ENCODE assay signal across 10 cellular contexts in the genomic region with DNA sequence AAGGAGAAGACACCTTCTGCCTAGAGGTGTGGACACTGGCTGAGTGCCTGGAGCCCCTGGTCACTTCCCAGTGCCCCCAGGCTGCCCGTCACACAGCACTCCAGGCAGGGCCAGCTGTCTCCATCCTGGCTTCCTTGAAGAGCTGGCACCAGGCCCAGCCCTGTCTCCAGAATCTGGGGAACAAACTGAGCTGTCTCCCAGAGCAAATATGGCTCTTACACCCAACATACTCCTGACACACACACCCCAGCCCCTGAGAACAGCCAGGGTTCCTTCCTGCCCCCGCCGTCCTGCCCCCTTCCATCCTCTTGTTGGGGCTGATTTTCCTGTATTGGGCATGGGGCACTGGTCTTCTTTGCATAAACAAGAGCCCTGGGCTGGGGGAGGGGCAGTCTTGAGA. TPM values are rescaled to one million over a fixed set of nuclear protein-coding genes. Genes with fewer than 3 reads are reported as not detected.
DNase-seq lines count a peak whose midpoint lies in the region; ATAC-seq, FAIRE-seq and TF ChIP-seq lines count a peak whose summit lies in the region.
"Had no signal": no experiment of that assay in that cellular context is flagged by ENCODE, and none has a peak within 500 bp of the region (broad histone marks: within the 10 kb centered on the region; RNA-seq: fewer than 3 reads in every experiment).

No MANE protein-coding gene starts in this region.

- intact Hi-C loops in Caco-2 (cut with micrococcal nuclease; ENCODE audit: unreplicated experiment), result no loop called here

- H3F3A ChIP-seq in MM.1S (ENCODE audit: insufficient read depth, low read length), result peaks cover 63% of the 10 kb centered on the region
- H3F3A ChIP-seq in neural progenitor cell (ENCODE audit: low read depth), result peaks cover 30% of the 10 kb centered on the region

- H3K79me2 ChIP-seq in MM.1S (ENCODE audit: low read length) (peaks cover 93% of the 10 kb centered on the region), neural progenitor cell (ENCODE audit: low read depth) (peaks cover 99% of the 10 kb centered on the region)

- H3K27me3 Mint-ChIP-seq in Caco-2 (ENCODE audit: insufficient read depth, unreplicated experiment), result no peaks in the 10 kb centered on the region
- H3K27me3 Mint-ChIP-seq in effector memory CD8-positive, alpha-beta T cell, result no peaks in the 10 kb centered on the region
- peaks cover 6% of the 10 kb centered on the region for H3K27me3 Mint-ChIP-seq in neural progenitor cell (ENCODE audit: insufficient read depth, low read depth)

- H3K4me1 ChIP-seq in Caco-2 (peaks cover 69% of the 10 kb centered on the region), MM.1S (ENCODE audit: low read length) (peaks cover 76% of the 10 kb centered on the region), neural progenitor cell (peaks cover 54% of the 10 kb centered on the region)

- no peaks in the 10 kb centered on the region for H3K27me3 ChIP-seq in Caco-2 (replicated peaks; ENCODE audit: control insufficient read depth, insufficient read depth, low read length)
- H3K27me3 ChIP-seq in MM.1S (replicated peaks; ENCODE audit: insufficient read depth, low read length), result no peaks in the 10 kb centered on the region
- no peaks in the 10 kb centered on the region for H3K27me3 ChIP-seq in neural progenitor cell

- no peak for TF ChIP-seq CTCF in Caco-2 (IDR thresholded peaks at IDR 0.05; ENCODE audit: insufficient read depth in 1 of 2, low read depth in 1 of 2, low read length in 1 of 2, severe bottlenecking in 1 of 2, unreplicated experiment in 1 of 2)
- TF ChIP-seq CTCF in MM.1S (IDR thresholded peaks at IDR 0.05; ENCODE audit: low read length), result no peak
- no peak for TF ChIP-seq CTCF in neural progenitor cell (IDR thresholded peaks at IDR 0.05)

- H3K4me1 Mint-ChIP-seq in Caco-2 (ENCODE audit: low read depth, unreplicated experiment) (peaks cover 43% of the 10 kb centered on the region), neural progenitor cell (peaks cover 33% of the 10 kb centered on the region)
- H3K4me1 Mint-ChIP-seq in effector memory CD8-positive, alpha-beta T cell (ENCODE audit: low read depth in 2 of 2), result peaks cover 75 to 78% of the 10 kb centered on the region in 2 donors

- H3K36me3 Mint-ChIP-seq in Caco-2 (ENCODE audit: insufficient read depth, unreplicated experiment) (peaks cover 43% of the 10 kb centered on the region), neural progenitor cell (peaks cover 9% of the 10 kb centered on the region)
- peaks cover 61% of the 10 kb centered on the region for H3K36me3 Mint-ChIP-seq in effector memory CD8-positive, alpha-beta T cell (ENCODE audit: insufficient read depth)

- H3K4me3 Mint-ChIP-seq in Caco-2 (ENCODE audit: unreplicated experiment) (no peak overlapping the region), neural progenitor cell (no peak overlapping the region)
- peak overlapping the region; percentile 98 to 99 for H3K4me3 Mint-ChIP-seq in effector memory CD8-positive, alpha-beta T cell

- H3K27ac Mint-ChIP-seq in Caco-2 (ENCODE audit: unreplicated experiment) (peak overlapping the region; percentile 94), neural progenitor cell (peak overlapping the region; percentile 42)
- H3K27ac Mint-ChIP-seq in effector memory CD8-positive, alpha-beta T cell, result peak overlapping the region; percentile 93

- CTCF ChIA-PET in Caco-2 (lab: Charles Lee), result interaction anchor here (1.1 to 5.0 kb wide), 2 partner anchors 9 to 34 kb away, joined by 3 to 102 read pairs; a partner anchor contains a TSS

- POLR2A ChIA-PET in Caco-2 (lab: Charles Lee), result interaction anchor here (0.6 kb wide), 2 partner anchors 19 to 205 kb away, joined by 5 to 8 read pairs; a partner anchor contains a TSS

- peaks cover 4% of the 10 kb centered on the region for H3K36me3 ChIP-seq in Caco-2 (ENCODE audit: control insufficient read depth, insufficient read depth, low read length)
- no peaks in the 10 kb centered on the region for H3K36me3 ChIP-seq in MM.1S (replicated peaks; ENCODE audit: insufficient read depth, low read length)
- H3K36me3 ChIP-seq in neural progenitor cell, result no peaks in the 10 kb centered on the region

- H4K20me1 ChIP-seq in MM.1S (ENCODE audit: insufficient read depth, low read length) (peaks cover 30% of the 10 kb centered on the region), neural progenitor cell (ENCODE audit: low read depth) (peaks cover 64% of the 10 kb centered on the region)

- peak overlapping the region; percentile 87; the same call in 1 of the 2 replicates for H3K27ac ChIP-seq in MM.1S (ENCODE audit: low read length)
- no peak overlapping the region for H3K27ac ChIP-seq in neural progenitor cell

- H3K9me3 ChIP-seq in Caco-2 (no peaks in the 10 kb centered on the region), MM.1S (replicated peaks; ENCODE audit: insufficient read depth, low read length) (no peaks in the 10 kb centered on the region), neural progenitor cell (ENCODE audit: low read depth) (no peaks in the 10 kb centered on the region)

- H3K9ac ChIP-seq in MM.1S (ENCODE audit: low read length) (no peak overlapping the region), neural progenitor cell (no peak overlapping the region)

- no peak for FAIRE-seq in RCC 7860 (lab: Jason Lieb, UNC)

- no peak for ATAC-seq in effector memory CD8-positive, alpha-beta T cell (replicated peaks)
- no peak for ATAC-seq in GM18867 (IDR thresholded peaks at IDR 0.05; ENCODE audit: unreplicated experiment)

- H2AFZ ChIP-seq in MM.1S (ENCODE audit: low read length) (no peak overlapping the region), neural progenitor cell (replicated peaks) (no peak overlapping the region)

- no peaks in the 10 kb centered on the region for H3K9me2 ChIP-seq in MM.1S (replicated peaks; ENCODE audit: insufficient read depth, low read length)

- H3K4me2 ChIP-seq in MM.1S (ENCODE audit: low read depth, low read length) (peak overlapping the region; percentile 94), neural progenitor cell (no peak overlapping the region)

- no peak for DNase-seq in Caco-2
- DNase-seq in MM.1S, result no peak
- DNase-seq in effector memory CD8-positive, alpha-beta T cell, result no peak
- DNase-seq in neural progenitor cell (ENCODE audit: low spot score), result no peak
- DNase-seq in ureter (ENCODE audit: low spot score), result no peak
- no peak for DNase-seq in NCI-H2081 treated with DMSO at 0.1 percent for 48 hours (lab: John Stamatoyannopoulos, UW)
- DNase-seq in RCC 7860 (ENCODE audit: low spot score), result no peak
- DNase-seq: activated CD8-positive, alpha-beta memory T cell treated with anti-CD3 and anti-CD28 coated beads, Interleukin-2, amount 50 U/mL, for 4 hours; NCI-H2227 treated with DMSO at 0.1 percent for 48 hours had no signal

- H3K4me3 ChIP-seq in Caco-2 (ENCODE audit: low read depth, low read length) (no peak overlapping the region), MM.1S (ENCODE audit: low read length) (0 out of 2 replicates have a peak overlapping the region, but pooled peaks have one; percentile 29), neural progenitor cell (no peak overlapping the region)

- H3K9me3 Mint-ChIP-seq in Caco-2 (ENCODE audit: unreplicated experiment), result peaks cover 6% of the 10 kb centered on the region
- no peaks in the 10 kb centered on the region for H3K9me3 Mint-ChIP-seq in effector memory CD8-positive, alpha-beta T cell
- no peaks in the 10 kb centered on the region for H3K9me3 Mint-ChIP-seq in neural progenitor cell

- no TSS peak for BruUV-seq in Caco-2 (replicated peaks; lab: Mats Ljungman, UMichigan)

RNA-seq across cellular contexts. Expression of a gene that starts 9.1 kb away (rescaled TPM):
- total RNA-seq in Caco-2 (2022) (204 and 218 TPM in 2 replicates), neural progenitor cell (ENCODE audit: low replicate concordance) (27.1 and 63.8 TPM in 2 replicates), ureter (20.6 TPM)

RNA-seq across cellular contexts. Expression of a gene that starts 18.6 kb away (rescaled TPM):
- 84.5 and 89.5 TPM in 2 replicates for total RNA-seq in Caco-2 (2022)
- total RNA-seq in neural progenitor cell (ENCODE audit: low replicate concordance), result 68.9 and 75.3 TPM in 2 replicates
- 65.1 TPM for total RNA-seq in ureter

RNA-seq across cellular contexts. Expression of a gene that starts 20.4 kb away (rescaled TPM):
- total RNA-seq in Caco-2 (2022) (12.3 and 14.8 TPM in 2 replicates), neural progenitor cell (ENCODE audit: low replicate concordance) (1.5 and 4.3 TPM in 2 replicates), ureter (2.3 TPM)

RNA-seq across cellular contexts. Expression of a gene that starts 44.8 kb away (rescaled TPM):
- total RNA-seq in Caco-2 (2022), result 2.2 and 2.4 TPM in 2 replicates
- not detected in 2 replicates for total RNA-seq in neural progenitor cell (ENCODE audit: low replicate concordance)
- total RNA-seq in ureter, result 2.5 TPM

Comparison
In these comparisons a context has a peak if more than half of its experiments do, and no peak if none do; other contexts are left out.
1. H3K27ac Mint-ChIP-seq: peak in every context shown above with its lines; median percentile 94 in Caco-2; 93 in effector memory CD8-positive, alpha-beta T cell; 42 in neural progenitor cell.
2. H3K4me3 Mint-ChIP-seq: peak in effector memory CD8-positive, alpha-beta T cell (2 of 2); none in Caco-2 (single experiment) and neural progenitor cell (single experiment).